11 cellular contexts compared by ENCODE assay signal in the genomic region with DNA sequence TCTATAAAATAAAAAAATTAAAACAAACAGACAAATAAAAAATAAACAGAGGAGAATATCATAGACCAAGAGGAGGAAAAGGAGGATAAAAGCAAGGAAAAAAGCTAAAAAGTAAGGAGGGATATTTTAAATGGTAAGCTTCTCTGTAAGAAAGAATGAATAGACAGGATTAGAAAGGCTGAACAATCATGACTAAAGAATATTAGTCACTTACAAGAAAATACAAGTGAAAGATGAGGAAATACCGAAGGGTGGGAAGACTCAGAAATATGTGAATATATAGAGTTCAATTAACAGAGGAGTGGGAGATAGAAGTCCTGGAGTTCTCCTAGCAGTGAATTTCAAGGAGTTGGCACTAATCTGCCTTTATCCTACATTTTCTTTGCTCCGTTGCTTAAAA.
"Had no signal": no experiment of that assay in that cellular context is flagged by ENCODE, and none has a peak within 500 bp of the region (broad histone marks: within the 10 kb centered on the region; RNA-seq: fewer than 3 reads in every experiment).

No MANE protein-coding gene starts in this region.

- FAIRE-seq: H1, H54 had no signal

- H3K27ac Mint-ChIP-seq: GM23338, H9, HFFc6 had no signal

- DNase-seq: GM23248, GOT3, H7, H9, HCEC 1CT, HFFc6 had no signal

- H2AFZ ChIP-seq: GM23248, GM23338 had no signal

- H3K27ac ChIP-seq: GM23248 had no signal

- H3K9me3 Mint-ChIP-seq: GM23338, HFFc6 had no signal

- H3K9ac ChIP-seq: GM23248 had no signal

- H3K4me2 ChIP-seq: GM23338 had no signal

- H3K9me3 ChIP-seq: HAP-1 had no signal

- H3K4me3 ChIP-seq: GM23248, GM23338, HAP-1 had no signal

- H3K4me1 ChIP-seq: HAP-1 had no signal

- H3K36me3 ChIP-seq: HAP-1 had no signal

- H3K4me3 Mint-ChIP-seq: GM23338, H9, HFFc6 had no signal

- ATAC-seq: GM23338, HCT116 had no signal
